8 cellular contexts compared by ENCODE assay signal in the genomic region with DNA sequence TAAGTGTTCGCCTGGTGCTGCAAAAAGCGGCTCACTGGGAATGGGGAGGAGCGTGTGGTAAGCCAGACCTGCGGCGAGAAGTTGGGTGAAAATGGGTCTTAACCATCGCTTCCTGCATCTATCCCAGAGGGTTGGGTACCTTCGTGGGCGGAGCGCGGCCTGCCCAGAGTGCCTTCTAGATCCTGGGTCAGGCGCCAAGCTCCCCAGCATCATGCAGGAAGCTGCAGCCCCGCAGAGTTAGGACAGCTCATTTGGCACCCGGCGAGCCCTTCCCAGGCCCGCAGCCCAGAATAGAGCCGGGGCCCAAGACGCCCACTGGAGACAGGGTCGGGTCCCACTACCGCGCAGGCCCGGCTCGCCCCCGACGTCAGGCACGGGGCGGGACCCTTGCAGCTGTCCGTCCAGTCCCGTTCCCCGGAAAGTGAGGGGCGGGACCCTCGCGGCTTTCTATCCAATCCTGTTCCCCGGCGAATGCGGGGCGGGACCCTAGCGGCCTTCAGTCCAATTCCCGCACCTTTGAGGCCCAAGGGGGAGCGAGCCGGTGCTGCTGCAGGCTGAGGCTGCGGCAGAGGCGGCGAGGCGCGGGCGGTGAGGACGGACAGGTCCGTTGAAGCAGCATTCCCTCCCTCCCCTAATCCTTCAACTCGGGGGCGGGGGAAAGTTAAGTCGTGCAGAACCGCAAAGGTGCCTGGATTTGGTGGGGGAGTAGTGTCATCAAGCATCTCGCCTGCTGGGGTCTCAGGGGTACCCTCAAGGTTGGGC. TPM values are rescaled to one million over a fixed set of nuclear protein-coding genes. Genes with fewer than 3 reads are reported as not detected.
DNase-seq lines count a peak whose midpoint lies in the region; ATAC-seq and TF ChIP-seq lines count a peak whose summit lies in the region.

A gene with protein sequence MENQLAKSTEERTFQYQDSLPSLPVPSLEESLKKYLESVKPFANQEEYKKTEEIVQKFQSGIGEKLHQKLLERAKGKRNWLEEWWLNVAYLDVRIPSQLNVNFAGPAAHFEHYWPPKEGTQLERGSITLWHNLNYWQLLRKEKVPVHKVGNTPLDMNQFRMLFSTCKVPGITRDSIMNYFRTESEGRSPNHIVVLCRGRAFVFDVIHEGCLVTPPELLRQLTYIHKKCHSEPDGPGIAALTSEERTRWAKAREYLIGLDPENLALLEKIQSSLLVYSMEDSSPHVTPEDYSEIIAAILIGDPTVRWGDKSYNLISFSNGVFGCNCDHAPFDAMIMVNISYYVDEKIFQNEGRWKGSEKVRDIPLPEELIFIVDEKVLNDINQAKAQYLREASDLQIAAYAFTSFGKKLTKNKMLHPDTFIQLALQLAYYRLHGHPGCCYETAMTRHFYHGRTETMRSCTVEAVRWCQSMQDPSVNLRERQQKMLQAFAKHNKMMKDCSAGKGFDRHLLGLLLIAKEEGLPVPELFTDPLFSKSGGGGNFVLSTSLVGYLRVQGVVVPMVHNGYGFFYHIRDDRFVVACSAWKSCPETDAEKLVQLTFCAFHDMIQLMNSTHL (plus strand): TSS at position 499 of the 762 bp plus-strand sequence. CDS start 3,405 bp downstream, outside the sequence.

- H3K9me3 ChIP-seq in cardiac muscle cell (ENCODE audit: low read depth) (no peaks in the 10 kb centered on the region), parathyroid adenoma (ENCODE audit: control insufficient read depth, low read length) (no peaks in the 10 kb centered on the region), tibial artery (no peaks in the 10 kb centered on the region)

- H3K36me3 ChIP-seq in cardiac muscle cell (peaks cover 11% of the 10 kb centered on the region), parathyroid adenoma (ENCODE audit: control insufficient read depth, insufficient read depth, low read length) (no peaks in the 10 kb centered on the region), tibial artery (peaks cover 7 to 24% (median 23%) of the 10 kb centered on the region in 3 donors)

- H3K27me3 ChIP-seq in cardiac muscle cell (no peaks in the 10 kb centered on the region), parathyroid adenoma (ENCODE audit: control insufficient read depth, insufficient read depth, low read length) (no peaks in the 10 kb centered on the region), tibial artery (no peaks in the 10 kb centered on the region)

- H3K4me2 ChIP-seq in parathyroid adenoma (ENCODE audit: low read length), result peak within 1 kb of the TSS; percentile 94

- peaks cover 41% of the 10 kb centered on the region for H3K4me1 Mint-ChIP-seq in activated naive CD8-positive, alpha-beta T cell treated with anti-CD3 and anti-CD28 coated beads, Interleukin-2, amount 50 U/mL, for 24 hours

- peaks cover 4% of the 10 kb centered on the region for H3K79me2 ChIP-seq in parathyroid adenoma

- H3K27me3 Mint-ChIP-seq in activated naive CD8-positive, alpha-beta T cell treated with anti-CD3 and anti-CD28 coated beads, Interleukin-2, amount 50 U/mL, for 24 hours, result no peaks in the 10 kb centered on the region

- ATAC-seq in HG02678 (IDR thresholded peaks at IDR 0.05; ENCODE audit: unreplicated experiment), result peak; percentile 97
- peak; percentile 99 for ATAC-seq in activated naive CD8-positive, alpha-beta T cell treated with anti-CD3 and anti-CD28 coated beads, Interleukin-2, amount 50 U/mL, for 24 hours

- H3K9me3 Mint-ChIP-seq in activated naive CD8-positive, alpha-beta T cell treated with anti-CD3 and anti-CD28 coated beads, Interleukin-2, amount 50 U/mL, for 24 hours, result no peaks in the 10 kb centered on the region

- H3K9ac ChIP-seq in parathyroid adenoma, result peak within 1 kb of the TSS; percentile 37

- H3K27ac ChIP-seq in cardiac muscle cell, result peak within 1 kb of the TSS; percentile 45
- H3K27ac ChIP-seq in parathyroid adenoma, result peak within 1 kb of the TSS; percentile 77
- H3K27ac ChIP-seq in tibial artery, result peak within 1 kb of the TSS; percentile 78 to 82

- peak; percentile 82 for DNase-seq in GM12864 (ENCODE audit: low read depth)
- DNase-seq in NCI-H1105 treated with DMSO at 0.1 percent for 48 hours (lab: John Stamatoyannopoulos, UW), result peak; percentile 86
- peak; percentile 98 for DNase-seq in SW480 (ENCODE audit: low spot score)
- DNase-seq in activated naive CD8-positive, alpha-beta T cell treated with anti-CD3 and anti-CD28 coated beads, Interleukin-2, amount 50 U/mL, for 24 hours, result peak; percentile 96
- DNase-seq in cardiac muscle cell (ENCODE audit: low read depth in 1 of 2, low spot score in 1 of 2), result peak; percentile 96 to 97
- peak; percentile 97 to 98 for DNase-seq in tibial artery

- peaks cover 13% of the 10 kb centered on the region for H3K36me3 Mint-ChIP-seq in activated naive CD8-positive, alpha-beta T cell treated with anti-CD3 and anti-CD28 coated beads, Interleukin-2, amount 50 U/mL, for 24 hours (ENCODE audit: low read depth)

- intact Hi-C loops in tibial artery (cut with DNase I; ENCODE audit: low total_unique reads), result no loop called here

- H3K4me3 Mint-ChIP-seq in activated naive CD8-positive, alpha-beta T cell treated with anti-CD3 and anti-CD28 coated beads, Interleukin-2, amount 50 U/mL, for 24 hours, result peak within 1 kb of the TSS; percentile 95

- peak within 1 kb of the TSS; percentile 94 for H3K27ac Mint-ChIP-seq in activated naive CD8-positive, alpha-beta T cell treated with anti-CD3 and anti-CD28 coated beads, Interleukin-2, amount 50 U/mL, for 24 hours

- no peak for TF ChIP-seq CTCF in GM12864 (IDR thresholded peaks at IDR 0.05; ENCODE audit: low read depth, low read length, missing control alignments)
- no peak for TF ChIP-seq CTCF in cardiac muscle cell (IDR thresholded peaks at IDR 0.05; ENCODE audit: low read depth, low read length)
- TF ChIP-seq CTCF in parathyroid adenoma (IDR thresholded peaks at IDR 0.05), result no peak
- TF ChIP-seq CTCF in tibial artery (IDR thresholded peaks at IDR 0.05), result peak in 1 of 2 experiments; percentile 14

- H3K4me1 ChIP-seq in cardiac muscle cell (ENCODE audit: low read depth) (peaks cover 17% of the 10 kb centered on the region), parathyroid adenoma (no peaks in the 10 kb centered on the region), tibial artery (peaks cover 0 to 41% (median 10%) of the 10 kb centered on the region in 4 donors)

- H3K4me3 ChIP-seq in GM12864 (ENCODE audit: low read depth, low read length), result peak within 1 kb of the TSS; percentile 68
- peak within 1 kb of the TSS; percentile 40 for H3K4me3 ChIP-seq in cardiac muscle cell
- H3K4me3 ChIP-seq in parathyroid adenoma (ENCODE audit: low read depth, low read length), result peak within 1 kb of the TSS; percentile 68
- peak within 1 kb of the TSS; percentile 64 to 70 for H3K4me3 ChIP-seq in tibial artery

- peak within 1 kb of the TSS; percentile 94 for H2AFZ ChIP-seq in parathyroid adenoma

RNA-seq across cellular contexts. Expression of the gene that starts here (rescaled TPM):
- total RNA-seq in cardiac muscle cell, result 4.9 and 7.7 TPM in 2 replicates
- 6.4 and 10.3 TPM in 2 replicates for polyA plus RNA-seq in cardiac muscle cell

Comparison
In these comparisons a context has a peak if more than half of its experiments do, and no peak if none do; other contexts are left out.
1. Peak in every context shown above with its lines: DNase-seq, ATAC-seq, H3K4me3 ChIP-seq and H3K27ac ChIP-seq.